ENCODE assay signal across 1 cellular context in the genomic region with DNA sequence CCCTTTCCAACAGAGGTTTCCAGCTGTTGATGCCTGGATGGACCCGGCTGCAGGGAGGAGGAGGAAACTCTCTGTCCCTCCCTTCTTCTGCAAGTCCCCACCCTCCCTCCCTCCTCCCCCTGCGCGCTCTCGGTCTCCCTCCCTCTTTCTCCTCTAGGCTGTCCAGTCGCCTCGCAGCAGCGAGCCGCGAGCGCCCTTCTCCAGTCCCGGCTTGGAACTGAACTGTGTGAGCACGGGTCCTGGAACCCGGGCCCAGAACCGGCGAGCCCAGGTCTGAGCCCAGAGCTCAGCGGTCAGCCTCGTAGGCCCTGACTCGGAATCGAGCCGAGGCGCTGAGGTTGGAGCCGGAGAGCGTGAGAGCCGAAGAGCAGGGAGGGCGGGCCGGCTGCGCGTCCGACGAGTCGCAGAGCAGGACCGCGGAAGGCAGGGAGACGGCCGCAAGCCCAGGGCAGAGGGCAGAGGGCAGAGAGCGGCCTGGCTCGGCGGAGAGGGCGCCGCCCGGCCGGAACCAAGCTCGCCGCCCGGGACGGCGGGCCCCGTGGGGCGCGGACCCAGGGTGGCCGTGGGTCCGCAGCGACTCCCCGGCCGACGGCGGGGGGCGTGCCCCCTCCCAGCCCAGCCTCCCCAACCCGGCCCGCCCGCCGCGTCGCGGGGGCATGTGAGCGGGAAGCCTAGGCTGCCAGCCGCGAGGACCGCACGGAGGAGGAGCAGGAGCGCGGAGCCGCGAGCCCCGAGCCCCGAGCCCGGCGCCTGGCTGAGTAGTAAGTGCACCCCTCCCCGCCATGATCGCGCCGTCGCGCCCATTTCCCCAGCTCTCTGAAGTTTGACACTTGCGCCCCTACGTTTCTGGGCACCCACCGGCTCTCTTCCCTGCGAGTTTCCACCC.
TF ChIP-seq lines count a peak whose summit lies in the region.

Gene SOX13 (plus strand): TSS at position 165 of the 886 bp plus-strand sequence. CDS start 39,801 bp downstream, outside the sequence.

TF ChIP-seq in HepG2, 621 proteins besides CTCF, POLR2A, EP300 and RAD21 (continued from another document and continues in another):
- TF ChIP-seq ZNF446 (CRISPR knock-in tag; IDR thresholded peaks at IDR 0.05) (peak; percentile 68; the same call in 1 of the 2 replicates), ZNF263 (CRISPR knock-in tag; IDR thresholded peaks at IDR 0.05) (peak; percentile 81), ZFP41 (CRISPR knock-in tag; IDR thresholded peaks at IDR 0.05; ENCODE audit: borderline replicate concordance) (no peak), ZFP36L1 (CRISPR knock-in tag; IDR thresholded peaks at IDR 0.05) (no peak), NFKB2 (CRISPR knock-in tag; IDR thresholded peaks at IDR 0.05; ENCODE audit: borderline replicate concordance) (no peak), ZNF646 (CRISPR knock-in tag; IDR thresholded peaks at IDR 0.05) (no peak), TEAD3 (CRISPR knock-in tag; optimal IDR thresholded peaks at IDR 0.05; ENCODE audit: borderline replicate concordance) (peak; percentile 28), NCOA1 (CRISPR knock-in tag; IDR thresholded peaks at IDR 0.05) (no peak), PTBP1 (IDR thresholded peaks at IDR 0.05; ENCODE audit: low read depth, low read length, poor library complexity, severe bottlenecking) (no peak), PAWR (CRISPR knock-in tag; IDR thresholded peaks at IDR 0.05; ENCODE audit: borderline replicate concordance) (no peak), ZMAT3 (CRISPR knock-in tag; conservative IDR thresholded peaks at IDR 0.05) (peak; percentile 80), GZF1 (CRISPR knock-in tag; IDR thresholded peaks at IDR 0.05) (no peak), ZNF224 (CRISPR knock-in tag; IDR thresholded peaks at IDR 0.05) (no peak), ATM (IDR thresholded peaks at IDR 0.05; ENCODE audit: borderline replicate concordance) (no peak), E2F1 (CRISPR knock-in tag; IDR thresholded peaks at IDR 0.05) (peak; percentile 42), ZNF543 (CRISPR knock-in tag; IDR thresholded peaks at IDR 0.05) (0 out of 2 replicates have a peak, but pooled peaks have one; percentile 49), ZNF772 (CRISPR knock-in tag; IDR thresholded peaks at IDR 0.05) (peak; percentile 58; the same call in 1 of the 2 replicates), DBP (CRISPR knock-in tag; IDR thresholded peaks at IDR 0.05; ENCODE audit: not compliant biosample characterization) (no peak), JUND (CRISPR knock-in tag; IDR thresholded peaks at IDR 0.05) (0 out of 2 replicates have a peak, but pooled peaks have one; percentile 30), ZKSCAN1 (IDR thresholded peaks at IDR 0.05; ENCODE audit: low read length) (no peak), PRPF4 (IDR thresholded peaks at IDR 0.05; ENCODE audit: low read depth, low read length, poor library complexity, severe bottlenecking) (no peak), ZBTB26 (CRISPR knock-in tag; IDR thresholded peaks at IDR 0.05; ENCODE audit: borderline replicate concordance) (0 out of 2 replicates have a peak, but pooled peaks have one; percentile 61), ZNF615 (CRISPR knock-in tag; IDR thresholded peaks at IDR 0.05; ENCODE audit: borderline replicate concordance) (no peak), ZNF281 (CRISPR knock-in tag; IDR thresholded peaks at IDR 0.05; ENCODE audit: borderline replicate concordance) (no peak), ZNF766 (CRISPR knock-in tag; IDR thresholded peaks at IDR 0.05; ENCODE audit: borderline replicate concordance) (peak; percentile 73; the same call in 1 of the 2 replicates), MYNN (CRISPR knock-in tag; IDR thresholded peaks at IDR 0.05; ENCODE audit: low read depth) (no peak), ZNF10 (CRISPR knock-in tag; IDR thresholded peaks at IDR 0.05; ENCODE audit: borderline replicate concordance, low read depth) (no peak), HOXD1 (CRISPR knock-in tag; IDR thresholded peaks at IDR 0.05) (no peak), SOX5 (CRISPR knock-in tag; IDR thresholded peaks at IDR 0.05; ENCODE audit: borderline replicate concordance) (peak; percentile 31; the same call in 1 of the 2 replicates), ZNF83 (CRISPR knock-in tag; IDR thresholded peaks at IDR 0.05; ENCODE audit: borderline replicate concordance) (no peak), RBM22 (optimal IDR thresholded peaks at IDR 0.05; ENCODE audit: low read length) (no peak), ZFAT (CRISPR knock-in tag; conservative IDR thresholded peaks at IDR 0.05) (no peak), ZNF138 (CRISPR knock-in tag; IDR thresholded peaks at IDR 0.05; ENCODE audit: low read depth) (no peak), ZNF160 (CRISPR knock-in tag; IDR thresholded peaks at IDR 0.05) (no peak; the same call in none of the 2 replicates)
- TF ChIP-seq, protein P1, sequence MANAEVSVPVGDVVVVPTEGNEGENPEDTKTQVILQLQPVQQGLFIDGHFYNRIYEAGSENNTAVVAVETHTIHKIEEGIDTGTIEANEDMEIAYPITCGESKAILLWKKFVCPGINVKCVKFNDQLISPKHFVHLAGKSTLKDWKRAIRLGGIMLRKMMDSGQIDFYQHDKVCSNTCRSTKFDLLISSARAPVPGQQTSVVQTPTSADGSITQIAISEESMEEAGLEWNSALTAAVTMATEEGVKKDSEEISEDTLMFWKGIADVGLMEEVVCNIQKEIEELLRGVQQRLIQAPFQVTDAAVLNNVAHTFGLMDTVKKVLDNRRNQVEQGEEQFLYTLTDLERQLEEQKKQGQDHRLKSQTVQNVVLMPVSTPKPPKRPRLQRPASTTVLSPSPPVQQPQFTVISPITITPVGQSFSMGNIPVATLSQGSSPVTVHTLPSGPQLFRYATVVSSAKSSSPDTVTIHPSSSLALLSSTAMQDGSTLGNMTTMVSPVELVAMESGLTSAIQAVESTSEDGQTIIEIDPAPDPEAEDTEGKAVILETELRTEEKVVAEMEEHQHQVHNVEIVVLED (CRISPR knock-in tag; IDR thresholded peaks at IDR 0.05; ENCODE audit: borderline replicate concordance), result peak; percentile 39; the same call in 1 of the 2 replicates
- TF ChIP-seq, protein P2, sequence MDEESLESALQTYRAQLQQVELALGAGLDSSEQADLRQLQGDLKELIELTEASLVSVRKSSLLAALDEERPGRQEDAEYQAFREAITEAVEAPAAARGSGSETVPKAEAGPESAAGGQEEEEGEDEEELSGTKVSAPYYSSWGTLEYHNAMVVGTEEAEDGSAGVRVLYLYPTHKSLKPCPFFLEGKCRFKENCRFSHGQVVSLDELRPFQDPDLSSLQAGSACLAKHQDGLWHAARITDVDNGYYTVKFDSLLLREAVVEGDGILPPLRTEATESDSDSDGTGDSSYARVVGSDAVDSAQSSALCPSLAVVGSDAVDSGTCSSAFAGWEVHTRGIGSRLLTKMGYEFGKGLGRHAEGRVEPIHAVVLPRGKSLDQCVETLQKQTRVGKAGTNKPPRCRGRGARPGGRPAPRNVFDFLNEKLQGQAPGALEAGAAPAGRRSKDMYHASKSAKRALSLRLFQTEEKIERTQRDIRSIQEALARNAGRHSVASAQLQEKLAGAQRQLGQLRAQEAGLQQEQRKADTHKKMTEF (CRISPR knock-in tag; IDR thresholded peaks at IDR 0.05), result peak; percentile 69; the same call in 1 of the 2 replicates
